In the genomic region with DNA sequence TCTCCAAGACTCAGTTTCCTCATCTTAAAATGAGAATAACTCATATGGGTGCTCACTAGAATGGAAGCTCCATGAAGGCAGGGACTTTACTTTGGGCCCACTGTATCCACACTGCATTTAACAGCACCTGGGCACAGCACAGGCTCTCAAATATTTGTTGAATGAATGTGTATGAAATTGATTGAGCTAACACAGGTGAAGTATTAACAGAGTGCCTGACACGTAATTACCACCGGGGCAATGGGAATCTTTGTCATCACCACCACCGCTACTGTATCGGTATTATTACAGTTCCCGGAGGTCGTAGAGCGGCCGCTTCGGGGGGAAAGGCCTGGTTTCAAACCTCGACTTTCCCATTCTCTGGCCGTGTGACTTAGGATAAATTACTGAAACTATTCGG, we compare ENCODE assay signal across 8 cellular contexts. TPM values are rescaled to one million over a fixed set of nuclear protein-coding genes. Genes with fewer than 3 reads are reported as not detected.
DNase-seq lines count a peak whose midpoint lies in the region; ATAC-seq and TF ChIP-seq lines count a peak whose summit lies in the region.

No MANE protein-coding gene starts in this region.

- peaks cover 26% of the 10 kb centered on the region for H3K4me1 Mint-ChIP-seq in memory B cell

- H3K9me3 Mint-ChIP-seq in memory B cell = no peaks in the 10 kb centered on the region

- in situ Hi-C loops in astrocyte of the cerebellum (cut with HindIII; ENCODE audit: low sequenced_read_pairs) = no loop called here

- ATAC-seq in heart right ventricle = no peak
- ATAC-seq in left cardiac atrium = no peak
- ATAC-seq in memory B cell (ENCODE audit: low read depth) = no peak
- ATAC-seq in upper lobe of right lung = no peak
- ATAC-seq in GM21528 (IDR thresholded peaks at IDR 0.05; ENCODE audit: low FRiP score, unreplicated experiment) = no peak
- no peak for ATAC-seq in HG03439 (IDR thresholded peaks at IDR 0.05; ENCODE audit: unreplicated experiment)
- no peak for ATAC-seq in GM18511 (IDR thresholded peaks at IDR 0.05; ENCODE audit: unreplicated experiment)

- peaks cover 2% of the 10 kb centered on the region for H3K27me3 Mint-ChIP-seq in memory B cell

- no peak overlapping the region for H3K27ac Mint-ChIP-seq in memory B cell

- H3K9me3 ChIP-seq in heart right ventricle (no peaks in the 10 kb centered on the region), upper lobe of right lung (no peaks in the 10 kb centered on the region)

- peaks cover 3% of the 10 kb centered on the region for H3K36me3 Mint-ChIP-seq in memory B cell

- WGBS in heart right ventricle, 2 donors = 82 to 84% methylated on average over 12 of the region's 12 CpGs

- H3K27me3 ChIP-seq in heart right ventricle = peaks cover 0 to 15% (median 0%) of the 10 kb centered on the region in 7 donors
- H3K27me3 ChIP-seq in upper lobe of right lung = no peaks in the 10 kb centered on the region

- TF ChIP-seq CTCF in heart right ventricle (IDR thresholded peaks at IDR 0.05) = no peak
- no peak for TF ChIP-seq CTCF in astrocyte of the cerebellum (IDR thresholded peaks at IDR 0.05; ENCODE audit: low read depth, low read length, missing control alignments)
- TF ChIP-seq CTCF in upper lobe of right lung (IDR thresholded peaks at IDR 0.05) = no peak

- H3K4me1 ChIP-seq in heart right ventricle = peaks cover 2 to 40% (median 20%) of the 10 kb centered on the region in 9 donors
- H3K4me1 ChIP-seq in upper lobe of right lung = peaks cover 19% of the 10 kb centered on the region

- H3K36me3 ChIP-seq in heart right ventricle (no peaks in the 10 kb centered on the region), upper lobe of right lung (no peaks in the 10 kb centered on the region)

- peak overlapping the region; percentile 100 for H3K4me3 Mint-ChIP-seq in memory B cell

- H3K4me3 ChIP-seq in heart right ventricle = peak overlapping the region in 9 of 10 donors; percentile 77 to 99 (median 93)
- H3K4me3 ChIP-seq in astrocyte of the cerebellum (ENCODE audit: low read depth, low read length) = peak overlapping the region; percentile 92
- H3K4me3 ChIP-seq in upper lobe of right lung = peak overlapping the region; percentile 90

- peak overlapping the region; percentile 88 to 99 (median 96) for H3K27ac ChIP-seq in heart right ventricle
- peak overlapping the region; percentile 97 for H3K27ac ChIP-seq in upper lobe of right lung

- DNase-seq in heart right ventricle (no peak), left cardiac atrium (no peak), astrocyte of the cerebellum (ENCODE audit: low read depth) (no peak), memory B cell (ENCODE audit: low spot score in 2 of 2) (no peak), upper lobe of right lung (no peak)

- intact Hi-C loops in heart right ventricle (cut with DNase I) = loop anchor here in 1 of 10 donors (5.0 kb wide), 1 partner anchor 64 kb away; no protein-coding TSS in a partner anchor
- intact Hi-C loops in left cardiac atrium (cut with DNase I) = no loop called here
- intact Hi-C loops in upper lobe of right lung (cut with DNase I) = no loop called here

RNA-seq across cellular contexts. Expression of a gene that starts 1.2 kb away (rescaled TPM):
- total RNA-seq in heart right ventricle (10 to 100 TPM; 14.1 to 32.1 (median 23.2) TPM), left cardiac atrium (10 to 100 TPM; 16.0 to 21.5 TPM), upper lobe of right lung (11.6 TPM)
- polyA plus RNA-seq in heart right ventricle = 1 to 10 TPM; 6.6 to 8.6 TPM
